Comparison of ENCODE assay signal across 1 cellular context in the genomic region with DNA sequence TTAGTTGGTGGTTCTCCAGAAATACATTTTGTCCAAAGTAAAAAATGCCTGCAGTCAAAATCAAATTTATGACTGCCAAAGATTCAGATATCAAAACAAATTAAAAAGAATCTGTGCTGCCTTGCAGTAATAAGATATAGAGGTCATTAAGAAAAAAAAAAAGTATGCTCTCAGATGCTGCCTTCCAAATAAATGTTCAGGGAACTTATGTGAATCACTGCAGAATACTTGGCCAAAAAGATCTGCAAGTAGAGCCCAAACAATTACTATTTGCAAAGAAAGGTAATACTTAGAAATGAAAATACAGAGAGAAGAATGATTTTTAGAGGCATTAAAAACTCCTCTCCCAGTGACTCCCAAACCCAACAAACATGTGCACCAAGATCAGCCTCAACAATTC.
TF ChIP-seq lines count a peak whose summit lies in the region.

No MANE protein-coding gene starts in this region.

TF ChIP-seq in SK-N-SH, 30 proteins besides CTCF, POLR2A, EP300 and RAD21 (continued from another document):
- TF ChIP-seq TCF12 (IDR thresholded peaks at IDR 0.05) = peak; percentile 10; the same call in 1 of the 2 replicates
